ENCODE assay signal across 18 cellular contexts in genomic region chr2:234435836-234436481, GRCh38.
DNase-seq lines count a peak whose midpoint lies in the region; ATAC-seq, FAIRE-seq and TF ChIP-seq lines count a peak whose summit lies in the region.
"Had no signal": no experiment of that assay in that cellular context is flagged by ENCODE, and none has a peak within 500 bp of the region (broad histone marks: within the 10 kb centered on the region; RNA-seq: fewer than 3 reads in every experiment).

No MANE protein-coding gene starts in this region.

- no peak overlapping the region for H3K4me3 Mint-ChIP-seq in astrocyte (ENCODE audit: unreplicated experiment)
- no peak overlapping the region for H3K4me3 Mint-ChIP-seq in mesothelial cell of epicardium
- H3K4me3 Mint-ChIP-seq: WTC11 had no signal

- H3K27me3 Mint-ChIP-seq in astrocyte (ENCODE audit: low read depth, unreplicated experiment) (no peaks in the 10 kb centered on the region), mesothelial cell of epicardium (ENCODE audit: low read depth) (no peaks in the 10 kb centered on the region)
- H3K27me3 Mint-ChIP-seq: activated naive CD4-positive, alpha-beta T cell treated with anti-CD3 and anti-CD28 coated beads, Interleukin-2, amount 50 U/mL, for 24 hours had no signal

- H3K36me3 Mint-ChIP-seq in astrocyte (ENCODE audit: low read depth, unreplicated experiment), result no peaks in the 10 kb centered on the region
- no peaks in the 10 kb centered on the region for H3K36me3 Mint-ChIP-seq in mesothelial cell of epicardium
- H3K36me3 Mint-ChIP-seq: activated naive CD4-positive, alpha-beta T cell treated with anti-CD3 and anti-CD28 coated beads, Interleukin-2, amount 50 U/mL, for 24 hours; WTC11 had no signal

- ATAC-seq in Right ventricle myocardium superior (ENCODE audit: poor library complexity), result peak; percentile 45
- no peak for ATAC-seq in Right ventricle myocardium inferior
- peak; percentile 56 for ATAC-seq in left lobe of liver
- peak; percentile 37 to 53 for ATAC-seq in upper lobe of left lung (ENCODE audit: low FRiP score in 2 of 2)
- ATAC-seq: GM12878, WTC11 had no signal

- H3K4me1 ChIP-seq in astrocyte (ENCODE audit: insufficient read depth, low read length) (peaks cover 4% of the 10 kb centered on the region), upper lobe of left lung (peaks cover 0 to 19% (median 6%) of the 10 kb centered on the region in 4 donors)
- H3K4me1 ChIP-seq: parathyroid adenoma had no signal

- no peaks in the 10 kb centered on the region for H3K79me2 ChIP-seq in astrocyte (ENCODE audit: insufficient read depth, low read length)
- H3K79me2 ChIP-seq: hepatocyte, parathyroid adenoma had no signal

- peak overlapping the region; percentile 53 for H3K4me2 ChIP-seq in astrocyte (ENCODE audit: low read length)
- H3K4me2 ChIP-seq: hepatocyte had no signal

- no peaks in the 10 kb centered on the region for H4K20me1 ChIP-seq in astrocyte (ENCODE audit: insufficient read depth, low read length)

- FAIRE-seq in astrocyte (lab: Jason Lieb, UNC), result no peak
- FAIRE-seq: GM12878 had no signal

- no peak for TF ChIP-seq CTCF in astrocyte (IDR thresholded peaks at IDR 0.05; ENCODE audit: insufficient read depth, low read depth, low read length)
- no peak for TF ChIP-seq CTCF in upper lobe of left lung (IDR thresholded peaks at IDR 0.05)
- TF ChIP-seq CTCF in mesothelial cell of epicardium (IDR thresholded peaks at IDR 0.05; ENCODE audit: unreplicated experiment), result no peak

- no peaks in the 10 kb centered on the region for H3K27me3 ChIP-seq in astrocyte (ENCODE audit: insufficient read depth, low read length)
- H3K27me3 ChIP-seq in upper lobe of left lung, result no peaks in the 10 kb centered on the region
- H3K27me3 ChIP-seq: esophagus muscularis mucosa, hepatocyte, stomach had no signal

- H3K27ac Mint-ChIP-seq in astrocyte (ENCODE audit: unreplicated experiment) (no peak overlapping the region), mesothelial cell of epicardium (no peak overlapping the region)
- H3K27ac Mint-ChIP-seq: activated naive CD4-positive, alpha-beta T cell treated with anti-CD3 and anti-CD28 coated beads, Interleukin-2, amount 50 U/mL, for 24 hours; WTC11 had no signal

- H3K9ac ChIP-seq in astrocyte (ENCODE audit: low read length), result no peak overlapping the region
- H3K9ac ChIP-seq: parathyroid adenoma had no signal

- intact Hi-C loops in Right ventricle myocardium superior (cut with DNase I), result no loop called here
- intact Hi-C loops in Right ventricle myocardium inferior (cut with DNase I), result no loop called here

- no peaks in the 10 kb centered on the region for H3K4me1 Mint-ChIP-seq in astrocyte (ENCODE audit: low read depth, unreplicated experiment)
- peaks cover 6% of the 10 kb centered on the region for H3K4me1 Mint-ChIP-seq in mesothelial cell of epicardium

- peak overlapping the region; percentile 30 for H2AFZ ChIP-seq in astrocyte (ENCODE audit: low read depth, low read length)
- H2AFZ ChIP-seq: hepatocyte, parathyroid adenoma had no signal

- no peak for TF ChIP-seq POLR2A in upper lobe of left lung (IDR thresholded peaks at IDR 0.05)

- H3K9me3 Mint-ChIP-seq in astrocyte (ENCODE audit: unreplicated experiment), result peaks cover 1% of the 10 kb centered on the region
- no peaks in the 10 kb centered on the region for H3K9me3 Mint-ChIP-seq in mesothelial cell of epicardium
- H3K9me3 Mint-ChIP-seq: activated naive CD4-positive, alpha-beta T cell treated with anti-CD3 and anti-CD28 coated beads, Interleukin-2, amount 50 U/mL, for 24 hours had no signal

- H3K36me3 ChIP-seq in astrocyte (ENCODE audit: insufficient read depth, low read length), result no peaks in the 10 kb centered on the region
- no peaks in the 10 kb centered on the region for H3K36me3 ChIP-seq in upper lobe of left lung
- H3K36me3 ChIP-seq: esophagus muscularis mucosa, stomach had no signal

- H3K27ac ChIP-seq in astrocyte (ENCODE audit: low read depth, low read length) (no peak overlapping the region), upper lobe of left lung (peak overlapping the region in 2 of 4 donors; percentile 27 to 40)
- H3K27ac ChIP-seq: esophagus muscularis mucosa, hepatocyte, parathyroid adenoma, stomach had no signal

- H3K9me3 ChIP-seq in astrocyte (ENCODE audit: insufficient read depth, low read depth, low read length) (no peaks in the 10 kb centered on the region), upper lobe of left lung (no peaks in the 10 kb centered on the region)
- H3K9me3 ChIP-seq: esophagus muscularis mucosa, stomach had no signal

- 59 to 70% methylated on average over 7 of the region's 7 CpGs for WGBS in upper lobe of left lung, 2 donors

- DNase-seq in Right ventricle myocardium superior (no peak), Right ventricle myocardium inferior (ENCODE audit: missing footprints) (no peak), astrocyte (ENCODE audit: low read depth) (no peak), left lobe of liver (ENCODE audit: low spot score) (no peak), upper lobe of left lung (no peak), COLO829 (ENCODE audit: low spot score) (no peak), mesothelial cell of epicardium (ENCODE audit: low spot score in 2 of 2, unreplicated experiment in 2 of 2) (no peak), NCI-H2171 (lab: John Stamatoyannopoulos, UW) (no peak)
- DNase-seq: NCI-H1417; NCI-H510A; stimulated activated CD4-positive, alpha-beta T cell treated with anti-CD3 and anti-CD28 coated beads, Interleukin-12 subunit alpha, Interleukin-12 subunit beta, amount 100 ng/mL, for 4 hours; stomach had no signal

- H3K4me3 ChIP-seq in astrocyte (ENCODE audit: insufficient read depth, low read depth, low read length) (no peak overlapping the region), upper lobe of left lung (no peak overlapping the region)
- H3K4me3 ChIP-seq: esophagus muscularis mucosa, GM12878, hepatocyte, stomach had no signal

- no peak for TF ChIP-seq EP300 in upper lobe of left lung (IDR thresholded peaks at IDR 0.05)
